ENCODE assay signal across 14 cellular contexts in the genomic region with DNA sequence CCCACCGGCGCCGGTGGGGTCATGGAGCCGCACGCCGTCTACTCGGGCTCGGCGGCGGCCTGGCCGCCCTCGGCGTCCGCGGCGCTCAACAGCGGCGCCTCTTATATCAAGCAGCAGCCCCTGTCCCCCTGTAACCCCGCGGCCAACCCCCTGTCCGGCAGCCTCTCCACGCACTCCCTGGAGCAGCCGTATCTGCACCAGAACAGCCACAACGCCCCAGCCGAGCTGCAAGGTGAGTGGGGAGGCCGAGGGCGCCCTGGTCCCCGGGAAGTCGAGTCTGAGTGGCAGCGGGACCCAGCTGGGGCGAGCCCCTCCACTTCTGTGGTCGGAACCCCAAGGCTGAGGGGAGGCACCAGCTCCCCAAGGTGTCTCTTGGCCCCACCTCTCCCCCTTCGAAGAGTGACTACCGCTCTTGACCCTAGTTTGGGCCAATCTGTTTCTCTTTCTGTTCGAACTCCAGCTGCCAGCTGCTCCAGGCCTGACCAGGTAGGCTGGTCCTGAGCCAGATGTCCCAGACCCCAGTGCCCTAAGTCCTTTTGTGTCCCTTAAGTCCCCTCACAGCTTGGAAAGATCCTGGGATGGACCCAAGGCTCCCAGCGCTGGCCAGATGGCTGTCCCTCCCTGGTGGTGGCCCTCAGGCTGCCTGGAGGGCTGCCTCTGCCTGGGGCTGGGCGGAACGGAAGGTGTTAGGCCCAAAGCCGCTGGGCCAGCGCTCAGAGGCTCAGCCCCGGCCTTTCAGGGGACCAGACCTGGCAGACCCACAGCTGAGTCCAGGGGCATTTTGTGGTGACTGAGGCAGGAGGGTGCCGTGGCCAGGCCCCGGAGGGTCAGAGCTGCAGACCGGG. TPM values are rescaled to one million over a fixed set of nuclear protein-coding genes. Genes with fewer than 3 reads are reported as not detected.
DNase-seq lines count a peak whose midpoint lies in the region; ATAC-seq and TF ChIP-seq lines count a peak whose summit lies in the region.
"Had no signal": no experiment of that assay in that cellular context is flagged by ENCODE, and none has a peak within 500 bp of the region (broad histone marks: within the 10 kb centered on the region; RNA-seq: fewer than 3 reads in every experiment).

No MANE protein-coding gene starts in this region.

- no peak for DNase-seq in cardiac muscle cell (ENCODE audit: low read depth in 1 of 2, low spot score in 1 of 2)
- DNase-seq in cardiac septum (ENCODE audit: low spot score), result no peak
- no peak for DNase-seq in dorsolateral prefrontal cortex
- no peak for DNase-seq in mucosa of descending colon
- no peak for DNase-seq in HCEC 1CT
- no peak for DNase-seq in HK-2 (ENCODE audit: unreplicated experiment)
- DNase-seq in GM19238 (ENCODE audit: insufficient read length, low spot score), result no peak
- DNase-seq: activated effector memory CD4-positive, alpha-beta T cell treated with Interleukin-2 at 50 U/mL for 16 hours; erythroblast; NCI-H446 treated with DMSO at 0.1 percent for 48 hours; nucleus accumbens; SW 1271 had no signal

- ATAC-seq in mucosa of descending colon, result no peak

- H3K4me3 ChIP-seq in cardiac muscle cell (peak overlapping the region; percentile 34), dorsolateral prefrontal cortex (peak overlapping the region in 49 of 59 donors; percentile 10 to 73 (median 53)), mucosa of descending colon (peak overlapping the region; percentile 36), urinary bladder (ENCODE audit: low read depth, low read length) (peak overlapping the region; percentile 91)

- H3K4me1 ChIP-seq in cardiac muscle cell (ENCODE audit: low read depth) (peaks cover 7% of the 10 kb centered on the region), mucosa of descending colon (ENCODE audit: low read depth) (peaks cover 7% of the 10 kb centered on the region), urinary bladder (ENCODE audit: insufficient read depth) (no peaks in the 10 kb centered on the region)

- TF ChIP-seq CTCF in cardiac muscle cell (IDR thresholded peaks at IDR 0.05; ENCODE audit: low read depth, low read length) (no peak), dorsolateral prefrontal cortex (IDR thresholded peaks at IDR 0.05 in 54 of 56, conservative IDR thresholded peaks at IDR 0.05 in 2 of 56; ENCODE audit: low read depth in 1 of 56, partially characterized antibody in 56 of 56) (no peak), mucosa of descending colon (IDR thresholded peaks at IDR 0.05) (no peak)

- intact Hi-C loops in cardiac septum (cut with DNase I) (no loop called here), dorsolateral prefrontal cortex (cut with DNase I) (no loop called here), mucosa of descending colon (cut with DNase I, micrococcal nuclease) (loop anchor here in 1 of 2 donors (10.0 kb wide), 2 partner anchors 437 to 687 kb away; no protein-coding TSS in a partner anchor)

- H3K27me3 ChIP-seq in cardiac muscle cell (peaks cover 100% of the 10 kb centered on the region), dorsolateral prefrontal cortex (peaks cover 29 to 100% (median 100%) of the 10 kb centered on the region in 45 donors)

- WGBS in urinary bladder, result 11% methylated on average over 44 of the region's 44 CpGs

- H3K9me3 ChIP-seq in cardiac muscle cell (ENCODE audit: low read depth) (no peaks in the 10 kb centered on the region), mucosa of descending colon (no peaks in the 10 kb centered on the region)

- no peaks in the 10 kb centered on the region for H3K36me3 ChIP-seq in cardiac muscle cell
- H3K36me3 ChIP-seq in mucosa of descending colon (ENCODE audit: low read depth), result no peaks in the 10 kb centered on the region
- no peaks in the 10 kb centered on the region for H3K36me3 ChIP-seq in urinary bladder (ENCODE audit: insufficient read depth)

- H3K27ac ChIP-seq in cardiac muscle cell, result no peak overlapping the region
- H3K27ac ChIP-seq in dorsolateral prefrontal cortex, result peak overlapping the region in 39 of 59 donors; percentile 10 to 80 (median 60)
- peak overlapping the region; percentile 86 for H3K27ac ChIP-seq in urinary bladder (ENCODE audit: low read depth)
- H3K27ac ChIP-seq: C4-2B had no signal

RNA-seq across cellular contexts. Expression of gene FOXF1, which starts 1.2 kb away (rescaled TPM):
- total RNA-seq in cardiac muscle cell (2.6 and 3.5 TPM in 2 replicates), cardiac septum (0.16 TPM), dorsolateral prefrontal cortex (1 to 10 TPM in 118 of 120 experiments, under 1 TPM in 2; 0.96 to 6.6 (median 2.5) TPM), mucosa of descending colon (10 to 100 TPM in 1 of 3 donors, 1 to 10 TPM in 2; 6.9 to 85.8 (median 9.9) TPM), urinary bladder (28.9 TPM)
- polyA plus RNA-seq in cardiac muscle cell (3.8 and 4.4 TPM in 2 replicates), urinary bladder (83.3 TPM)

RNA-seq across cellular contexts. Expression of gene MTHFSD, which starts 43.5 kb away (rescaled TPM):
- total RNA-seq in cardiac muscle cell, result 17.8 and 36.0 TPM in 2 replicates
- 23.0 and 28.8 TPM in 2 replicates for polyA plus RNA-seq in cardiac muscle cell
- total RNA-seq in cardiac septum, result 12.2 TPM
- 10 to 100 TPM; 13.7 to 33.9 (median 23.1) TPM for total RNA-seq in dorsolateral prefrontal cortex
- total RNA-seq in mucosa of descending colon, result 10 to 100 TPM; 22.6 to 30.4 (median 25.5) TPM
- total RNA-seq in urinary bladder, result 20.7 TPM
- 12.0 TPM for polyA plus RNA-seq in urinary bladder

RNA-seq across cellular contexts. Expression of gene FOXC2, which starts 55.1 kb away (rescaled TPM):
- total RNA-seq in cardiac muscle cell, result 0.56 and 2.4 TPM in 2 replicates
- polyA plus RNA-seq in cardiac muscle cell, result 3.7 and 10.5 TPM in 2 replicates
- 2.6 TPM for total RNA-seq in cardiac septum
- total RNA-seq in dorsolateral prefrontal cortex, result 1 to 10 TPM in 51 of 120 experiments, under 1 TPM in 67, not detected in 2; 0.19 to 7.2 (median 0.91) TPM
- under 1 TPM; 0.23 to 0.67 (median 0.51) TPM for total RNA-seq in mucosa of descending colon
- total RNA-seq in urinary bladder, result 0.58 TPM
- polyA plus RNA-seq in urinary bladder, result 0.73 TPM

Comparison
In these comparisons a context has a peak if more than half of its experiments do, and no peak if none do; other contexts are left out.
1. H3K4me3 ChIP-seq: peak in every context shown above with its lines; median percentile 91 in urinary bladder; 53 in dorsolateral prefrontal cortex; 36 in mucosa of descending colon; 34 in cardiac muscle cell.